25 cellular contexts compared by ENCODE assay signal in the genomic region with DNA sequence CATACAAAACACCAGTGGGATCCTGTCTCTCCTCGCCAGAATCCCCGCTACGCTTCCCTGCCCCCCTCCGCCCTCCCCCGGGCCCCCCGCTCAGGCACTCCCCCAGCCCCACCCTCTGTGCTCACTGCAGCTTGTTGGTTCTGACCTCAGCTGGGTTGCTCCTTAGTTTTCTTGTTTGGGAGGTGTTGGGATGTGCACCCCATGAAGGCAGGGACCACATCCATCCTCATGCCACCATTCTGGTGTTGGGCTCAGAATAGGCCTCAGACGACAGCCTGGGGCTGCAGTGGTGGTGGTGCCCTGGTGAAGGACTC.
"Had no signal": no experiment of that assay in that cellular context is flagged by ENCODE, and none has a peak within 500 bp of the region (broad histone marks: within the 10 kb centered on the region; RNA-seq: fewer than 3 reads in every experiment).

No MANE protein-coding gene starts in this region.

- H3K4me3 ChIP-seq: ascending aorta, body of pancreas, SK-N-MC had no signal

- H3K27ac ChIP-seq: ascending aorta, body of pancreas, SK-N-MC, VCaP had no signal

- H3K4me1 Mint-ChIP-seq: central memory CD8-positive, alpha-beta T cell had no signal

- H3K27me3 ChIP-seq: ascending aorta, body of pancreas had no signal

- H3K27ac Mint-ChIP-seq: activated naive CD4-positive, alpha-beta T cell treated with anti-CD3 and anti-CD28 coated beads, Interleukin-2, amount 50 U/mL, for 72 hours; activated naive CD8-positive, alpha-beta T cell treated with anti-CD3 and anti-CD28 coated beads, Interleukin-2, amount 50 U/mL, for 24 hours; activated T-cell treated with anti-CD3 and anti-CD28 coated beads, Interleukin-2, amount 50 U/mL, for 24 hours; IgD-negative memory B cell had no signal

- H3K4me3 Mint-ChIP-seq: activated naive CD8-positive, alpha-beta T cell treated with anti-CD3 and anti-CD28 coated beads, Interleukin-2, amount 50 U/mL, for 24 hours; activated T-cell treated with anti-CD3 and anti-CD28 coated beads, Interleukin-2, amount 50 U/mL, for 24 hours; central memory CD8-positive, alpha-beta T cell; IgD-negative memory B cell; T-cell had no signal

- H3K36me3 Mint-ChIP-seq: IgD-negative memory B cell had no signal

- DNase-seq: activated CD4-positive, alpha-beta T cell treated with anti-CD3 and anti-CD28 coated beads for 4 hours; activated CD4-positive, alpha-beta T cell treated with anti-CD3 and anti-CD28 coated beads, Interleukin-2, amount 50 U/mL, for 48 hours; activated effector memory CD4-positive, alpha-beta T cell treated with anti-CD3 and anti-CD28 coated beads, Interleukin-2, amount 50 U/mL, for 16 hours; activated naive CD4-positive, alpha-beta T cell treated with Interleukin-2 at 50 U/mL for 16 hours; activated naive CD8-positive, alpha-beta T cell treated with anti-CD3 and anti-CD28 coated beads, Interleukin-2, amount 50 U/mL, for 24 hours; activated T-cell treated with anti-CD3 and anti-CD28 coated beads, Interleukin-2, amount 50 U/mL, for 24 hours; amniotic stem cell; body of pancreas; KG1; NCI-H1092; NCI-H1417; NCI-H1930; NCI-H2171; NCI-H2227 treated with DMSO at 0.1 percent for 48 hours; NCI-H526; NCI-H774; T-helper 2 cell; T1000 had no signal
